10 cellular contexts compared by ENCODE assay signal in the genomic region with DNA sequence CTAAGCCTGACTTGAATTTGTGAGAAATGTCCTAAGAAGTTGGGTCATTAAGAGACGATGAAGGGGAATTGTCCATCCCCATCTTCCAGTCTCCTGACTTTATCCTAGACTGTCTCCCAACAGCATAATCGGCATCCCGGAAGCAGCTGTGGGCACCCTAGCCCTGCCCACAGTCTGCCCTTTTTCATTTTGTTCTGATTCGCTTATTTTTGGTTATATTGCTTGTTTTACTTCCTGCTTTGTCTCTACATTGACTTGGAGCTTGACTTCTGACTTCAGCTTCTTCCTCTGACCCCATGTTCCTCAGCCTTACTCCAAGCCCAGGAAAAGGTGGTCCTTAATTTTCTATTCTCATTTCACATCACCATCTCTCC. TPM values are rescaled to one million over a fixed set of nuclear protein-coding genes. Genes with fewer than 3 reads are reported as not detected.
DNase-seq lines count a peak whose midpoint lies in the region; ATAC-seq and TF ChIP-seq lines count a peak whose summit lies in the region.
"Had no signal": no experiment of that assay in that cellular context is flagged by ENCODE, and none has a peak within 500 bp of the region (broad histone marks: within the 10 kb centered on the region; RNA-seq: fewer than 3 reads in every experiment).

No MANE protein-coding gene starts in this region.

- H3K4me3 ChIP-seq in ascending aorta, result no peak overlapping the region
- H3K4me3 ChIP-seq: transverse colon had no signal

- no peaks in the 10 kb centered on the region for H3K9me3 ChIP-seq in ascending aorta
- H3K9me3 ChIP-seq: transverse colon had no signal

- peaks cover 25% of the 10 kb centered on the region for H3K4me1 Mint-ChIP-seq in T-helper 1 cell treated with Interleukin-12 subunit alpha and Interleukin-12 subunit beta and Interleukin-4 antibody, amounts not matched to agents 30 μg/mL and 1 μg/mL, for 36 hours (ENCODE audit: low read depth)
- peaks cover 54% of the 10 kb centered on the region for H3K4me1 Mint-ChIP-seq in osteocyte (ENCODE audit: unreplicated experiment)

- ATAC-seq in GM21723 (IDR thresholded peaks at IDR 0.05; ENCODE audit: unreplicated experiment) (peak; percentile 4), GM21528 (IDR thresholded peaks at IDR 0.05; ENCODE audit: low FRiP score, unreplicated experiment) (no peak)

- H3K36me3 Mint-ChIP-seq in T-helper 1 cell treated with Interleukin-12 subunit alpha and Interleukin-12 subunit beta and Interleukin-4 antibody, amounts not matched to agents 30 μg/mL and 1 μg/mL, for 36 hours (ENCODE audit: low read depth), result peaks cover 38% of the 10 kb centered on the region
- H3K36me3 Mint-ChIP-seq in osteocyte (ENCODE audit: unreplicated experiment), result peaks cover 46% of the 10 kb centered on the region

- intact Hi-C loops in ascending aorta (cut with DNase I), result no loop called here

- peak overlapping the region; percentile 3 to 19 for H3K27ac ChIP-seq in ascending aorta

- DNase-seq in T-helper 1 cell (no peak), ascending aorta (ENCODE audit: low spot score in 2 of 2) (no peak), osteocyte (ENCODE audit: extremely low spot score, unreplicated experiment) (no peak), NCI-H524 (lab: John Stamatoyannopoulos, UW) (no peak), hippocampal formation (lab: John Stamatoyannopoulos, UW) (no peak)
- DNase-seq: NCI-H1694 treated with DMSO at 0.1 percent for 48 hours had no signal

- H3K27me3 ChIP-seq in ascending aorta, result no peaks in the 10 kb centered on the region
- H3K27me3 ChIP-seq: transverse colon had no signal

- H3K27ac Mint-ChIP-seq in T-helper 1 cell treated with Interleukin-12 subunit alpha and Interleukin-12 subunit beta and Interleukin-4 antibody, amounts not matched to agents 30 μg/mL and 1 μg/mL, for 36 hours, result peak overlapping the region; percentile 63
- peak overlapping the region; percentile 19 for H3K27ac Mint-ChIP-seq in osteocyte (ENCODE audit: unreplicated experiment)

- H3K36me3 ChIP-seq in ascending aorta, result peaks cover 13% of the 10 kb centered on the region in 2 donors

- no peaks in the 10 kb centered on the region for H3K27me3 Mint-ChIP-seq in T-helper 1 cell treated with Interleukin-12 subunit alpha and Interleukin-12 subunit beta and Interleukin-4 antibody, amounts not matched to agents 30 μg/mL and 1 μg/mL, for 36 hours (ENCODE audit: low read depth)
- H3K27me3 Mint-ChIP-seq in osteocyte (ENCODE audit: unreplicated experiment), result no peaks in the 10 kb centered on the region

- no peak for TF ChIP-seq CTCF in ascending aorta (IDR thresholded peaks at IDR 0.05)
- no peak for TF ChIP-seq CTCF in osteocyte (IDR thresholded peaks at IDR 0.05)

- H3K9me3 Mint-ChIP-seq in T-helper 1 cell treated with Interleukin-12 subunit alpha and Interleukin-12 subunit beta and Interleukin-4 antibody, amounts not matched to agents 30 μg/mL and 1 μg/mL, for 36 hours, result peaks cover 7% of the 10 kb centered on the region
- no peaks in the 10 kb centered on the region for H3K9me3 Mint-ChIP-seq in osteocyte (ENCODE audit: unreplicated experiment)

- peaks cover 0 to 4% of the 10 kb centered on the region in 2 donors for H3K4me1 ChIP-seq in ascending aorta

- peak overlapping the region; percentile 11 for H3K4me3 Mint-ChIP-seq in T-helper 1 cell treated with Interleukin-12 subunit alpha and Interleukin-12 subunit beta and Interleukin-4 antibody, amounts not matched to agents 30 μg/mL and 1 μg/mL, for 36 hours
- no peak overlapping the region for H3K4me3 Mint-ChIP-seq in osteocyte (ENCODE audit: unreplicated experiment)

RNA-seq across cellular contexts. Expression of a gene that starts 41.8 kb away (rescaled TPM):
- total RNA-seq in ascending aorta (5.7 TPM), osteocyte (70.4 and 79.2 TPM in 2 replicates)

Comparison
In these comparisons a context has a peak if more than half of its experiments do, and no peak if none do; other contexts are left out.
1. RNA of a gene that starts 41.8 kb away (total RNA-seq): 70.4 to 79.2 TPM in osteocyte; 5.7 TPM in ascending aorta (single experiment); every median in the first group is over 10 times any median in the second.